1 cellular context compared by ENCODE assay signal in the genomic region with DNA sequence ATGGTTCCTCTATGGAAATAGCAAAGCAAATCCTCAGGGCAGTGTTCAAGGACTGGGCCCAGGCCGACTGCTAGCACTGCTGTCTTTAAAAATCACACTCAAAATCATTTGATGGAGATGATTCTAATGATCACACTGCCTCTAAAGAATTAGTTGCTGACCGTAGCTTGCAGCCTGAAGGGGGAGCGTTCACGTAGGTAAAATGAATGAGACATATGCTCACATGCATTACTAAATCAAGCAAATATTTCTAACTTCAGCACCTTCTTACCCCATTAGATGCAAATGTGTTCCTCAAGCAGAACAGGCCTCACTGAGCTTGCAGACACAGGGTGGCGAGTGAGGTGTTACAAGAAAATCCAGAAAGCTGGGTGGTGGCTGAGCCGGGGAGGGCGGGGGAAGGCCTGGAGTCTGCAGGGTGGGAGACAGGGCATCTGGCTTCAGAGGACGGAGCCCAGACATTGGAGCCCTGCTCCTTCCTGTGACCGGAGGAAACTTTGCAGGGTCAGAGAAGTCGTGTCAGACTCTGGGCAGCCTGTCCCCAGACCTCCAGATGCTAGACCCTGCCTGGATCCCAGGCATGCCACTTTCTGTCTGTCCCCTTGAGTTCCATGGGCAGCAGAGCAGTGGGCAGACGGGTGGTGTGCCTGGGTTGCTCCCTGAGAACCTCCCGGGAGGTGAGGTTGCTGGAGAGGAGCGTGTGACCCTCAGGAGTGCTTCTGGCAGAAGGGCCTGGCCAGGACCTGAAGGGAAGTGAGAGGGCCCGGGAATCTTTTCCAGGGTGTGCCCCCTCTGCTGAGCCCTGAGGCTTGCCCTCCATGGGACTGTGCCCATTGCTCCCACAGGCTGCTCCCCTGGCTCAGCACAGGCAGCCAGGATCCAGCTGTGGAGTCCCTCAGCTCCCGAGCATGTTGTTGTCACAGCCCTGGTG.
TF ChIP-seq lines count a peak whose summit lies in the region.

No MANE protein-coding gene starts in this region.

TF ChIP-seq in GM12878, 131 proteins besides CTCF, POLR2A, EP300 and RAD21:
- TF ChIP-seq, protein P1, sequence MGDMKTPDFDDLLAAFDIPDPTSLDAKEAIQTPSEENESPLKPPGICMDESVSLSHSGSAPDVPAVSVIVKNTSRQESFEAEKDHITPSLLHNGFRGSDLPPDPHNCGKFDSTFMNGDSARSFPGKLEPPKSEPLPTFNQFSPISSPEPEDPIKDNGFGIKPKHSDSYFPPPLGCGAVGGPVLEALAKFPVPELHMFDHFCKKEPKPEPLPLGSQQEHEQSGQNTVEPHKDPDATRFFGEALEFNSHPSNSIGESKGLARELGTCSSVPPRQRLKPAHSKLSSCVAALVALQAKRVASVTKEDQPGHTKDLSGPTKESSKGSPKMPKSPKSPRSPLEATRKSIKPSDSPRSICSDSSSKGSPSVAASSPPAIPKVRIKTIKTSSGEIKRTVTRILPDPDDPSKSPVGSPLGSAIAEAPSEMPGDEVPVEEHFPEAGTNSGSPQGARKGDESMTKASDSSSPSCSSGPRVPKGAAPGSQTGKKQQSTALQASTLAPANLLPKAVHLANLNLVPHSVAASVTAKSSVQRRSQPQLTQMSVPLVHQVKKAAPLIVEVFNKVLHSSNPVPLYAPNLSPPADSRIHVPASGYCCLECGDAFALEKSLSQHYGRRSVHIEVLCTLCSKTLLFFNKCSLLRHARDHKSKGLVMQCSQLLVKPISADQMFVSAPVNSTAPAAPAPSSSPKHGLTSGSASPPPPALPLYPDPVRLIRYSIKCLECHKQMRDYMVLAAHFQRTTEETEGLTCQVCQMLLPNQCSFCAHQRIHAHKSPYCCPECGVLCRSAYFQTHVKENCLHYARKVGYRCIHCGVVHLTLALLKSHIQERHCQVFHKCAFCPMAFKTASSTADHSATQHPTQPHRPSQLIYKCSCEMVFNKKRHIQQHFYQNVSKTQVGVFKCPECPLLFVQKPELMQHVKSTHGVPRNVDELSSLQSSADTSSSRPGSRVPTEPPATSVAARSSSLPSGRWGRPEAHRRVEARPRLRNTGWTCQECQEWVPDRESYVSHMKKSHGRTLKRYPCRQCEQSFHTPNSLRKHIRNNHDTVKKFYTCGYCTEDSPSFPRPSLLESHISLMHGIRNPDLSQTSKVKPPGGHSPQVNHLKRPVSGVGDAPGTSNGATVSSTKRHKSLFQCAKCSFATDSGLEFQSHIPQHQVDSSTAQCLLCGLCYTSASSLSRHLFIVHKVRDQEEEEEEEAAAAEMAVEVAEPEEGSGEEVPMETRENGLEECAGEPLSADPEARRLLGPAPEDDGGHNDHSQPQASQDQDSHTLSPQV (IDR thresholded peaks at IDR 0.05), result no peak
